23 cellular contexts compared by ENCODE assay signal in the genomic region with DNA sequence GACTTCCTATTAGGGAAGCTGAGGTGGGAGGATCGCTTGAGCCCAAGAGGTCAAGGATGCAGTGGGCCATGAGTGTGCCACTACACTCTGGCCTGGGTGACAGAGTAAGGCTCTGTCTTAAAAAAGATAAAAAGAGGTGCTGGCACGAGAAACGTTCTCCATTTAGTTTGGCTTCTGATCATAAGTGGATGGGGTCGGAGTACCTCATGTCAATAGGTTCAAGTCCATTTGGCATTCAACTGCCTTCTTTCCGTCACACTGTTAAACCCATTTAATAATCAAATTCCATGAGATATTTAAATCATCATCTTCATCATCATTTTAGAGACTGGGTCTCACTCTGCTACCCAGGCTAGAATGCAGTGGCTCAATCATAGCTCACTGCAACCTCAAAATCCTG.
"Had no signal": no experiment of that assay in that cellular context is flagged by ENCODE, and none has a peak within 500 bp of the region (broad histone marks: within the 10 kb centered on the region; RNA-seq: fewer than 3 reads in every experiment).

No MANE protein-coding gene starts in this region.

- H3K4me3 ChIP-seq: coronary artery, dorsolateral prefrontal cortex, esophagus squamous epithelium, gastrocnemius medialis, heart right ventricle, left ventricle myocardium inferior, lower lobe of right lung, mucosa of descending colon had no signal

- ATAC-seq: gastrocnemius medialis, heart right ventricle, left cardiac atrium, lower lobe of right lung, mucosa of descending colon had no signal

- H3K27ac ChIP-seq: coronary artery, dorsolateral prefrontal cortex, esophagus squamous epithelium, gastrocnemius medialis, heart right ventricle, left ventricle myocardium inferior, lower lobe of right lung had no signal

- H3K27me3 ChIP-seq: dorsolateral prefrontal cortex, esophagus squamous epithelium, gastrocnemius medialis, heart right ventricle had no signal

- DNase-seq: dermis blood vessel endothelial cell; dorsolateral prefrontal cortex; effector CD4-positive, alpha-beta T cell; effector memory CD4-positive, alpha-beta T cell; esophagus squamous epithelium; foreskin fibroblast; foreskin melanocyte; gastrocnemius medialis; glutamatergic neuron; head of caudate nucleus; heart right ventricle; hippocampal formation; left cardiac atrium; left ventricle myocardium inferior; lower lobe of right lung; mesenchymal stem cell; mucosa of descending colon had no signal

- H3K4me3 Mint-ChIP-seq: mesothelial cell of epicardium had no signal

- H3K27ac Mint-ChIP-seq: mesothelial cell of epicardium had no signal

- FAIRE-seq: colon, endothelial cell of umbilical vein, islet of Langerhans, keratinocyte had no signal

- H3K9me3 Mint-ChIP-seq: mesothelial cell of epicardium had no signal

- H3K9me3 ChIP-seq: esophagus squamous epithelium, gastrocnemius medialis, heart right ventricle, left ventricle myocardium inferior, lower lobe of right lung, mucosa of descending colon had no signal
